ENCODE assay signal across 16 cellular contexts in the genomic region with DNA sequence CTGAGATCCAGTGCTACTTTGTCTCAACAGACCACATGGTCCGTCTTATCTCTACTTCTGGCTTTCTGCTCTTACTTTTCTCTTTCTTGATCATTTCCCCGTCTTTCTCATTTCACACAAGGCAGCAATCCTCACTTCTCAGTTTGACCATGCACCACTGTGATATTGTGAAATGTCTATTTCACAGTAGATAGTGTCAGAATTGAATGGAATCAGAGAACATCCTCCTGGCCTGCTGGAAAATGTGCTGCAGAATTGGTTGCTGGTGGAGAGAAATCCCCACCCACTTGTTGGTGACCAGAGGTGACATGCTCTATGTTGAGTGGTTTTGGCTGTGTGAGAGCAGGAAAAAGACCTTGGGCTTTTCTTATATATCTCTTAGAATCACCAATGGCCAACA. TPM values are rescaled to one million over a fixed set of nuclear protein-coding genes. Genes with fewer than 3 reads are reported as not detected.
DNase-seq lines count a peak whose midpoint lies in the region; ATAC-seq and TF ChIP-seq lines count a peak whose summit lies in the region.
"Had no signal": no experiment of that assay in that cellular context is flagged by ENCODE, and none has a peak within 500 bp of the region (broad histone marks: within the 10 kb centered on the region; RNA-seq: fewer than 3 reads in every experiment).

No MANE protein-coding gene starts in this region.

- intact Hi-C loops in posterior vena cava (cut with DNase I), result no loop called here

- TF ChIP-seq CTCF in mesothelial cell of epicardium (IDR thresholded peaks at IDR 0.05; ENCODE audit: unreplicated experiment), result no peak

- H3K9me3 Mint-ChIP-seq in mesothelial cell of epicardium, result no peaks in the 10 kb centered on the region
- H3K9me3 Mint-ChIP-seq: effector memory CD8-positive, alpha-beta T cell had no signal

- H3K4me3 Mint-ChIP-seq in mesothelial cell of epicardium, result no peak overlapping the region

- no peaks in the 10 kb centered on the region for H3K36me3 Mint-ChIP-seq in mesothelial cell of epicardium

- DNase-seq in CD1c-positive myeloid dendritic cell (ENCODE audit: extremely low spot score), result peak; percentile 47
- peak; percentile 69 for DNase-seq in amniotic epithelial cell (ENCODE audit: low read depth)
- no peak for DNase-seq in mesothelial cell of epicardium (ENCODE audit: low spot score in 2 of 2, unreplicated experiment in 2 of 2)
- no peak for DNase-seq in posterior vena cava (ENCODE audit: low spot score)
- no peak for DNase-seq in activated CD8-positive, alpha-beta memory T cell treated with anti-CD3 and anti-CD28 coated beads for 24 hours
- DNase-seq: activated CD4-positive, alpha-beta T cell treated with anti-CD3 and anti-CD28 coated beads, Interleukin-2, amount 50 U/mL, for 48 hours; activated T-cell treated with anti-CD3 and anti-CD28 coated beads, Interleukin-2, amount 50 U/mL, for 48 hours; effector memory CD8-positive, alpha-beta T cell; hippocampal formation; kidney glomerular epithelial cell; NCI-H187 treated with DMSO at 0.1 percent for 48 hours; NCI-H524; right cardiac atrium had no signal

- H3K27ac Mint-ChIP-seq in mesothelial cell of epicardium, result no peak overlapping the region
- H3K27ac Mint-ChIP-seq: effector memory CD8-positive, alpha-beta T cell had no signal

- H3K27me3 Mint-ChIP-seq in mesothelial cell of epicardium (ENCODE audit: low read depth), result peaks cover 69% of the 10 kb centered on the region

- no peaks in the 10 kb centered on the region for H3K4me1 Mint-ChIP-seq in mesothelial cell of epicardium

- ATAC-seq in GM21529 (IDR thresholded peaks at IDR 0.05; ENCODE audit: unreplicated experiment) (peak; percentile 34), HG03378 (IDR thresholded peaks at IDR 0.05; ENCODE audit: unreplicated experiment) (peak; percentile 47), HG03442 (IDR thresholded peaks at IDR 0.05; ENCODE audit: unreplicated experiment) (no peak)
- ATAC-seq: effector memory CD8-positive, alpha-beta T cell; right cardiac atrium had no signal

RNA-seq across cellular contexts. Expression of gene RCN1, which starts 57.8 kb away (rescaled TPM):
- total RNA-seq in mesothelial cell of epicardium, result 183 to 190 TPM (median 189 TPM) in 3 replicates
- 100 to 1,000 TPM; 130 to 134 TPM for total RNA-seq in posterior vena cava

Comparison
In these comparisons a context has a peak if more than half of its experiments do, and no peak if none do; other contexts are left out.
1. DNase-seq: peak in CD1c-positive myeloid dendritic cell (single experiment) and amniotic epithelial cell (single experiment); none in mesothelial cell of epicardium (0 of 2), posterior vena cava (single experiment) and activated CD8-positive, alpha-beta memory T cell treated with anti-CD3 and anti-CD28 coated beads for 24 hours (single experiment).